ENCODE assay signal across 23 cellular contexts in the genomic region with DNA sequence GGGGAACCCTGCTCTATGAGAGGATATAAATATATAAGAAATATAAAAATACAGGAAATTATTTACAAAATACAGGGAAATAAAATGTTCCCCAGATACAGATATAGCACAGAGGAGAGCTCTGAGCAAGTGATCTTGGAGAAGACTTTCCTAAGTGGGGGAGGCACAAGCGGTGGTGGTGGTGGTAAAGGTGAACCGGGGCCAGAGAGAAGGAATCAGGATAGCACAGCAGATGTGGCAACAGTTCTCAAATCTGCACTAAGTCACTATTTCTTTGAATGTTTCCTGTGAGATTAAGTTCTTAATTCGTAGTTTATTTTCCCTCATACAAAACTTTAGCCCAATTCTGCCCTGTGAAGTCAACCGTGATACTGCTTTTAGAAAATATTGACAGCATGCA.
"Had no signal": no experiment of that assay in that cellular context is flagged by ENCODE, and none has a peak within 500 bp of the region (broad histone marks: within the 10 kb centered on the region; RNA-seq: fewer than 3 reads in every experiment).

No MANE protein-coding gene starts in this region.

- H3K36me3 ChIP-seq: MG63, SJSA1 had no signal

- H3K4me1 ChIP-seq: SJSA1 had no signal

- ATAC-seq: HepG2 had no signal

- H3K9me3 ChIP-seq: MG63, SJSA1 had no signal

- H3K4me3 ChIP-seq: MG63, SJSA1, SK-N-MC had no signal

- DNase-seq: KBM-7; MG63; NCI-H1092; NCI-H1105 treated with DMSO at 0.1 percent for 48 hours; NCI-H1417 treated with DMSO at 0.1 percent for 48 hours; NCI-H146; NCI-H1694 treated with DMSO at 0.1 percent for 48 hours; NCI-H1930; NCI-H2081; NCI-H2107; NCI-H226; NCI-H446; NCI-H510A; NCI-H524 treated with DMSO at 0.1 percent for 48 hours; NCI-H69; NCI-H774; NK-92 treated with Interleukin-12 subunit alpha and Interleukin-12 subunit beta, amount 100 ng/mL, for 24 hours; Right ventricle myocardium superior; RPMI8226; SIG-M5 had no signal

- H3K27me3 ChIP-seq: MG63, SJSA1 had no signal

- H3K27ac ChIP-seq: SJSA1, SK-N-MC had no signal
